Comparison of ENCODE assay signal across 29 cellular contexts in the genomic region with DNA sequence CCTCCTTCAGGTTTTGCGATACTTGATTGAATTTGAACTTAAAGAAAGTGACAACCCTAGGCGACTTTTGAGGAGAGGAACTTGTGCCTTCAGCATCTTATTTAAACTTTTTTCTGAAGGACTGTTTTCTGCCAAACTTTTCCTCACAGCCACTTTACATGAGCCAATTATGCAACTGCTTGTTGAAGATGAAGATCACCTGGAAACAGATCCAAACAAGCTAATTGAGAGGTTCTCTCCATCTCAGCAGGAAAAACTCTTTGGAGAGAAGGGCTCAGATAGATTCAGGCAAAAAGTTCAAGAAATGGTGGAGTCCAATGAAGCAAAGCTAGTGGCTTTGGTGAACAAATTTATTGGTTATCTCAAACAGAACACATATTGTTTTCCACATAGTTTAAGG.
"Had no signal": no experiment of that assay in that cellular context is flagged by ENCODE, and none has a peak within 500 bp of the region (broad histone marks: within the 10 kb centered on the region; RNA-seq: fewer than 3 reads in every experiment).

No MANE protein-coding gene starts in this region.

- H3K27ac ChIP-seq: ascending aorta, brain microvascular endothelial cell, esophagus muscularis mucosa, parathyroid adenoma, testis, vagina, VCaP had no signal

- ATAC-seq: activated CD4-positive, CD25-positive, alpha-beta regulatory T cell treated with anti-CD3 and anti-CD28 coated beads, Interleukin-2, amount 50 U/mL, for 24 hours; activated CD8-positive, alpha-beta memory T cell treated with anti-CD3 and anti-CD28 coated beads, Interleukin-2, amount 10 ng/mL, durations not matched to agents 7 days and 5 days; activated CD8-positive, alpha-beta T cell treated with anti-CD3 and anti-CD28 coated beads for 36 hours; activated naive CD4-positive, alpha-beta T cell treated with anti-CD3 and anti-CD28 coated beads, Interleukin-2, amount 50 U/mL, for 72 hours; left cardiac atrium; sciatic nerve; stimulated activated naive B cell treated with anti-CD40 and anti-IgM and Interleukin-4, amounts not matched to agents 10 μg/mL and 1 μg/mL and 100 μg/mL, for 72 hours had no signal

- H3K4me3 ChIP-seq: ascending aorta, esophagus muscularis mucosa, testis, vagina had no signal

- FAIRE-seq: frontal cortex, islet of Langerhans, small intestine had no signal

- H3K79me2 ChIP-seq: parathyroid adenoma had no signal

- H3K27me3 ChIP-seq: ascending aorta, brain microvascular endothelial cell, esophagus muscularis mucosa, testis, vagina had no signal

- H3K4me1 ChIP-seq: parathyroid adenoma, testis had no signal

- H3K27me3 Mint-ChIP-seq: activated CD4-positive, alpha-beta T cell treated with anti-CD3 and anti-CD28 coated beads, Interleukin-2, amount 10 ng/mL, durations not matched to agents 24 days and 14 days; activated CD8-positive, alpha-beta memory T cell treated with anti-CD3 and anti-CD28 coated beads, Interleukin-2, amount 10 ng/mL, durations not matched to agents 7 days and 5 days; activated CD8-positive, alpha-beta T cell treated with anti-CD3 and anti-CD28 coated beads for 36 hours; naive B cell; stimulated activated naive B cell treated with anti-CD40 and anti-IgM and Interleukin-4, amounts not matched to agents 10 μg/mL and 1 μg/mL and 100 μg/mL, for 72 hours had no signal

- H3K4me3 Mint-ChIP-seq: activated CD4-positive, alpha-beta T cell treated with anti-CD3 and anti-CD28 coated beads, Interleukin-2, amount 10 ng/mL, durations not matched to agents 24 days and 14 days; activated CD8-positive, alpha-beta memory T cell treated with anti-CD3 and anti-CD28 coated beads, Interleukin-2, amount 10 ng/mL, durations not matched to agents 7 days and 5 days; activated CD8-positive, alpha-beta T cell treated with anti-CD3 and anti-CD28 coated beads for 36 hours; naive B cell; stimulated activated naive B cell treated with anti-CD40 and anti-IgM and Interleukin-4, amounts not matched to agents 10 μg/mL and 1 μg/mL and 100 μg/mL, for 72 hours had no signal

- H2AFZ ChIP-seq: parathyroid adenoma had no signal

- DNase-seq: activated CD4-positive, alpha-beta T cell treated with anti-CD3 and anti-CD28 coated beads, Interleukin-2, amount 10 ng/mL, durations not matched to agents 24 days and 14 days; activated CD8-positive, alpha-beta memory T cell treated with anti-CD3 and anti-CD28 coated beads, Interleukin-2, amount 10 ng/mL, durations not matched to agents 7 days and 5 days; activated CD8-positive, alpha-beta T cell treated with anti-CD3 and anti-CD28 coated beads for 36 hours; activated gamma-delta T cell treated with Interleukin-2 at 50 U/mL for 16 hours; activated T-cell treated with anti-CD3 and anti-CD28 coated beads for 4 hours; brain microvascular endothelial cell; central memory CD4-positive, alpha-beta T cell; dermis blood vessel endothelial cell; effector CD8-positive, alpha-beta T cell; glutamatergic neuron; hippocampal formation; left cardiac atrium; naive B cell; nucleus accumbens; small intestine; stimulated activated CD8-positive, alpha-beta memory T cell treated with anti-CD3 and anti-CD28 coated beads, Interleukin-4, amount 100 ng/mL, for 48 hours; stimulated activated naive B cell treated with anti-CD40 and anti-IgM and Interleukin-4, amounts not matched to agents 10 μg/mL and 1 μg/mL and 100 μg/mL, for 72 hours; testis; trophoblast cell had no signal

- H3K9me3 Mint-ChIP-seq: activated CD4-positive, alpha-beta T cell treated with anti-CD3 and anti-CD28 coated beads, Interleukin-2, amount 10 ng/mL, durations not matched to agents 24 days and 14 days; activated CD8-positive, alpha-beta T cell treated with anti-CD3 and anti-CD28 coated beads for 36 hours; activated naive CD4-positive, alpha-beta T cell treated with anti-CD3 and anti-CD28 coated beads, Interleukin-2, amount 50 U/mL, for 72 hours; naive B cell; stimulated activated naive B cell treated with anti-CD40 and anti-IgM and Interleukin-4, amounts not matched to agents 10 μg/mL and 1 μg/mL and 100 μg/mL, for 72 hours had no signal

- H3K27ac Mint-ChIP-seq: activated CD4-positive, alpha-beta T cell treated with anti-CD3 and anti-CD28 coated beads, Interleukin-2, amount 10 ng/mL, durations not matched to agents 24 days and 14 days; activated CD8-positive, alpha-beta memory T cell treated with anti-CD3 and anti-CD28 coated beads, Interleukin-2, amount 10 ng/mL, durations not matched to agents 7 days and 5 days; activated CD8-positive, alpha-beta T cell treated with anti-CD3 and anti-CD28 coated beads for 36 hours; naive B cell; stimulated activated naive B cell treated with anti-CD40 and anti-IgM and Interleukin-4, amounts not matched to agents 10 μg/mL and 1 μg/mL and 100 μg/mL, for 72 hours had no signal

- H3K9ac ChIP-seq: parathyroid adenoma had no signal

- H3K9me3 ChIP-seq: ascending aorta, esophagus muscularis mucosa, testis, vagina had no signal
